ENCODE assay signal across 14 cellular contexts in the genomic region with DNA sequence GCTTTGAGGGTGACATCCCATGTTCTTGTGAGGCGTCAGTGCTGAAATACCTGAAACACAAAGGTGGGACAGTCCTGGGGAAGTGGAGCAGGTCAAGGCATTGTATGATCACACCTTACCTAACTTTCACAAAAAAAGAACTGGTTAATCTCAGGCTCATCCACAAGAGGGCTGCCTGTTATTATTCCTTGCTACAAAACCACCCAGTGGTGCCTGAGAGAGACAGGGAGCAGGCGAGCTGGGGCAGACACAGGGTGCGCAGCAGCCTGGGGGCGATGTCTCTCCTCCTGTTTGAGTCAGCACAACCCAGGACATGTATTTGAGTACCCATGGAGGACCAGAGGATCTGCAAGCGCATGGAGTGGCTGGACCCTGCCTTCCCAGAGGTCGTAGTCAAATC.
DNase-seq lines count a peak whose midpoint lies in the region; ATAC-seq, FAIRE-seq and TF ChIP-seq lines count a peak whose summit lies in the region.
"Had no signal": no experiment of that assay in that cellular context is flagged by ENCODE, and none has a peak within 500 bp of the region (broad histone marks: within the 10 kb centered on the region; RNA-seq: fewer than 3 reads in every experiment).

No MANE protein-coding gene starts in this region.

- in situ Hi-C loops in SK-MEL-5 (cut with HindIII; ENCODE audit: low pct_unique_long_range_greater_than_20kb, low sequenced_read_pairs), result no loop called here

- H3K79me1 ChIP-seq in H9 (ENCODE audit: insufficient read depth, low read depth, low read length, poor library complexity, severe bottlenecking), result no peaks in the 10 kb centered on the region

- no peak overlapping the region for H2AFZ ChIP-seq in H9 (ENCODE audit: low read length)

- no TSS peak for BruUV-seq in A673 (replicated peaks; lab: Mats Ljungman, UMichigan)

- H2BK15ac ChIP-seq in H9 (ENCODE audit: low read depth, low read length), result no peak overlapping the region

- ATAC-seq in omental fat pad (ENCODE audit: low FRiP score), result no peak
- ATAC-seq: natural killer cell treated with Interleukin-12 subunit alpha and Interleukin-12 subunit beta and Interleukin-15 and Interleukin-18, amount 100 ng/mL, for 72 hours had no signal

- no peak overlapping the region for H4K8ac ChIP-seq in H9 (replicated peaks; ENCODE audit: insufficient read length, low read depth, low read length)

- FAIRE-seq in small intestine (lab: Jason Lieb, UNC), result no peak

- H4K91ac ChIP-seq in H9 (ENCODE audit: insufficient read length, low read depth, low read length), result no peak overlapping the region

- no peaks in the 10 kb centered on the region for H3K9me3 Mint-ChIP-seq in H9
- H3K9me3 Mint-ChIP-seq: natural killer cell treated with Interleukin-12 subunit alpha and Interleukin-12 subunit beta and Interleukin-15 and Interleukin-18, amount 100 ng/mL, for 72 hours had no signal

- no peak overlapping the region for H3K4ac ChIP-seq in H9 (ENCODE audit: low read depth, low read length)

- no peak overlapping the region for H3T11ph ChIP-seq in H9 (ENCODE audit: low read length)

- H3K18ac ChIP-seq in H9 (ENCODE audit: insufficient read length, low read depth, low read length), result no peak overlapping the region

- CTCF ChIA-PET in A673 (lab: Charles Lee), result no interaction called here

- no peaks in the 10 kb centered on the region for H3K27me3 Mint-ChIP-seq in H9 (ENCODE audit: low read depth)
- H3K27me3 Mint-ChIP-seq: natural killer cell treated with Interleukin-12 subunit alpha and Interleukin-12 subunit beta and Interleukin-15 and Interleukin-18, amount 100 ng/mL, for 72 hours had no signal

- H3K4me3 ChIP-seq in right atrium auricular region (no peak overlapping the region), small intestine (ENCODE audit: low read depth in 1 of 2, low read length in 2 of 2) (no peak overlapping the region), A673 (ENCODE audit: low read depth, low read length, poor library complexity, severe bottlenecking) (no peak overlapping the region)
- H3K4me3 ChIP-seq: breast epithelium, SJCRH30 had no signal

- H3K27me3 ChIP-seq in H9 (ENCODE audit: insufficient read depth, low read length) (no peaks in the 10 kb centered on the region), right atrium auricular region (no peaks in the 10 kb centered on the region), small intestine (ENCODE audit: control insufficient read depth in 2 of 2, insufficient read depth in 2 of 2, low read length in 2 of 2) (no peaks in the 10 kb centered on the region), A673 (replicated peaks; ENCODE audit: insufficient read depth, low read depth, low read length, poor library complexity) (no peaks in the 10 kb centered on the region)
- H3K27me3 ChIP-seq: BE2C, breast epithelium, SJCRH30 had no signal

- no peaks in the 10 kb centered on the region for H3K23me2 ChIP-seq in H9 (ENCODE audit: insufficient read length, low read depth, low read length, poor library complexity, severe bottlenecking)

- intact Hi-C loops in A673 (cut with micrococcal nuclease; ENCODE audit: unreplicated experiment), result no loop called here

- H3K36me3 Mint-ChIP-seq in H9 (ENCODE audit: insufficient read depth in 1 of 3, low read depth in 3 of 3), result no peaks in the 10 kb centered on the region; a peak in 1 of 7 replicates
- H3K36me3 Mint-ChIP-seq: natural killer cell treated with Interleukin-12 subunit alpha and Interleukin-12 subunit beta and Interleukin-15 and Interleukin-18, amount 100 ng/mL, for 72 hours had no signal

- no peak overlapping the region for H2BK20ac ChIP-seq in H9 (ENCODE audit: low read depth, low read length, poor library complexity, severe bottlenecking)

- no CpG with 5 or more reads among the region's 6 CpGs for WGBS in H9 (ENCODE audit: extremely low coverage, insufficient read length, low lambda C conversion rate)
- WGBS in small intestine, 3 donors, result 45 to 53% (median 53%) methylated on average over 6 of the region's 6 CpGs

- H3K27ac Mint-ChIP-seq in H9, result peak overlapping the region in 1 of 3 experiments; percentile 49; a peak in 1 of 7 replicates
- H3K27ac Mint-ChIP-seq: natural killer cell treated with Interleukin-12 subunit alpha and Interleukin-12 subunit beta and Interleukin-15 and Interleukin-18, amount 100 ng/mL, for 72 hours had no signal

- H2AK5ac ChIP-seq in H9 (ENCODE audit: insufficient read length, low read length), result no peak overlapping the region

- no peak overlapping the region for H3K23ac ChIP-seq in H9 (ENCODE audit: insufficient read length, low read depth, low read length)

- H3K4me1 ChIP-seq in H9 (ENCODE audit: insufficient read depth, low read length) (peaks cover 3% of the 10 kb centered on the region; the same call in 1 of the 2 replicates), right atrium auricular region (no peaks in the 10 kb centered on the region), small intestine (ENCODE audit: control insufficient read depth in 2 of 2, insufficient read depth in 1 of 2, low read depth in 1 of 2, low read length in 1 of 2) (no peaks in the 10 kb centered on the region), A673 (ENCODE audit: insufficient read depth, low read length, poor library complexity, severe bottlenecking) (no peaks in the 10 kb centered on the region)
- H3K4me1 ChIP-seq: BE2C, breast epithelium, SJCRH30 had no signal

- H4K20me1 ChIP-seq in H9 (ENCODE audit: control insufficient read depth, insufficient read depth, insufficient read length), result no peaks in the 10 kb centered on the region

- no peak overlapping the region for H2BK120ac ChIP-seq in H9 (ENCODE audit: low read depth, low read length, poor library complexity, severe bottlenecking)

- no peak overlapping the region for H3K9ac ChIP-seq in H9 (ENCODE audit: extremely low read depth, insufficient read length, low read length)

- POLR2A ChIA-PET in A673 (lab: Charles Lee; ENCODE audit: low non-redundant PET), result no interaction called here

- TF ChIP-seq CTCF in 22Rv1 (IDR thresholded peaks at IDR 0.05), result 0 out of 2 replicates have a peak, but pooled peaks have one; percentile 9
- peak; percentile 77 for TF ChIP-seq CTCF in H9 (conservative IDR thresholded peaks at IDR 0.05)
- peak; percentile 37 to 63 for TF ChIP-seq CTCF in right atrium auricular region (IDR thresholded peaks at IDR 0.05)
- TF ChIP-seq CTCF in omental fat pad (IDR thresholded peaks at IDR 0.05), result no peak
- no peak for TF ChIP-seq CTCF in A673 (conservative IDR thresholded peaks at IDR 0.05; ENCODE audit: low read depth, low read length)

- H3K9me3 ChIP-seq in H9 (ENCODE audit: control insufficient read depth, low read depth, low read length), result no peaks in the 10 kb centered on the region
- no peaks in the 10 kb centered on the region for H3K9me3 ChIP-seq in right atrium auricular region
- H3K9me3 ChIP-seq in small intestine (ENCODE audit: control insufficient read depth, low read depth), result peaks cover 1% of the 10 kb centered on the region
- peaks cover 43% of the 10 kb centered on the region for H3K9me3 ChIP-seq in A673 (ENCODE audit: low read depth, low read length, poor library complexity, severe bottlenecking)
- H3K9me3 ChIP-seq: BE2C, breast epithelium, SJCRH30 had no signal

- H3K36me3 ChIP-seq in right atrium auricular region, result no peaks in the 10 kb centered on the region
- no peaks in the 10 kb centered on the region for H3K36me3 ChIP-seq in small intestine (ENCODE audit: control insufficient read depth in 2 of 2, insufficient read depth in 2 of 2, low read length in 2 of 2)
- no peaks in the 10 kb centered on the region for H3K36me3 ChIP-seq in A673 (ENCODE audit: insufficient read depth, low read length, poor library complexity, severe bottlenecking)
- H3K36me3 ChIP-seq: BE2C, breast epithelium, SJCRH30 had no signal

- H3K79me2 ChIP-seq in H9 (ENCODE audit: insufficient read depth, low read length), result no peaks in the 10 kb centered on the region

- no peak overlapping the region for H3K4me3 Mint-ChIP-seq in H9
- H3K4me3 Mint-ChIP-seq: natural killer cell treated with Interleukin-12 subunit alpha and Interleukin-12 subunit beta and Interleukin-15 and Interleukin-18, amount 100 ng/mL, for 72 hours had no signal

- peaks cover 15 to 17% of the 10 kb centered on the region in 2 experiments for H3K4me1 Mint-ChIP-seq in H9

- no peak overlapping the region for H3K14ac ChIP-seq in H9 (ENCODE audit: insufficient read depth, low read length)

- H2BK12ac ChIP-seq in H9 (ENCODE audit: insufficient read length, low read depth, low read length), result no peak overlapping the region

- no peak overlapping the region for H2BK5ac ChIP-seq in H9 (ENCODE audit: insufficient read length, low read length)

- H4K5ac ChIP-seq in H9 (ENCODE audit: insufficient read length, low read depth, low read length), result no peak overlapping the region

- peak; percentile 91 for DNase-seq in H9
- peak; percentile 57 for DNase-seq in SK-MEL-5 (ENCODE audit: low read depth, low spot score)
- no peak for DNase-seq in right atrium auricular region (ENCODE audit: low spot score)
- no peak for DNase-seq in NK-92 (lab: John Stamatoyannopoulos, UW; ENCODE audit: unreplicated experiment)
- DNase-seq in omental fat pad (ENCODE audit: low spot score), result no peak
- DNase-seq in small intestine, result no peak
- DNase-seq in A673 (ENCODE audit: low spot score), result no peak
- DNase-seq: activated effector memory CD4-positive, alpha-beta T cell treated with Interleukin-2 at 50 U/mL for 16 hours; BE2C; kidney glomerular epithelial cell had no signal

- H3K27ac ChIP-seq in 22Rv1, result no peak overlapping the region
- no peak overlapping the region for H3K27ac ChIP-seq in H9 (ENCODE audit: insufficient read length, low read depth, low read length)
- H3K27ac ChIP-seq in right atrium auricular region, result no peak overlapping the region
- no peak overlapping the region for H3K27ac ChIP-seq in small intestine (ENCODE audit: low read depth in 1 of 2, low read length in 1 of 2)
- H3K27ac ChIP-seq in A673 (ENCODE audit: low read depth, low read length, poor library complexity, severe bottlenecking), result no peak overlapping the region
- H3K27ac ChIP-seq: breast epithelium, SJCRH30 had no signal

- no peak overlapping the region for H3K56ac ChIP-seq in H9 (ENCODE audit: insufficient read length, low read depth, low read length)

- no peak overlapping the region for H3K4me2 ChIP-seq in H9 (ENCODE audit: insufficient read depth, insufficient read length, low read length)

Comparison
In these comparisons a context has a peak if more than half of its experiments do, and no peak if none do; other contexts are left out.
1. CTCF ChIP-seq: peak in 22Rv1 (single experiment), H9 (single experiment) and right atrium auricular region (2 of 2); none in omental fat pad (0 of 3) and A673 (single experiment).
2. DNase-seq: peak in H9 (single experiment) and SK-MEL-5 (single experiment); none in right atrium auricular region (single experiment), NK-92 (single experiment), omental fat pad (single experiment), small intestine (single experiment) and A673 (single experiment).